30 cellular contexts compared by ENCODE assay signal in genomic region chr5:31008231-31008630, GRCh38.
"Had no signal": no experiment of that assay in that cellular context is flagged by ENCODE, and none has a peak within 500 bp of the region (broad histone marks: within the 10 kb centered on the region; RNA-seq: fewer than 3 reads in every experiment).

No MANE protein-coding gene starts in this region.

- H3K27me3 Mint-ChIP-seq: activated CD4-positive, alpha-beta memory T cell treated with anti-CD3 and anti-CD28 coated beads, Interleukin-2, amount 10 ng/mL, durations not matched to agents 7 days and 5 days; activated CD4-positive, alpha-beta T cell treated with anti-CD3 and anti-CD28 coated beads for 36 hours; activated CD4-positive, alpha-beta T cell treated with anti-CD3 and anti-CD28 coated beads, Interleukin-2, amount 10 ng/mL, durations not matched to agents 24 days and 14 days; activated naive CD8-positive, alpha-beta T cell; activated T-helper 17 cell treated with anti-CD3 and anti-CD28 coated beads, Interleukin-2, amount 50 U/mL, for 72 hours; dendritic cell treated with granulocyte-macrophage colony-stimulating factor and Interleukin-4, amounts not matched to agents 40 ng/mL and 50 ng/mL, for 4 days had no signal

- H3K4me1 Mint-ChIP-seq: activated CD4-positive, alpha-beta memory T cell treated with anti-CD3 and anti-CD28 coated beads, Interleukin-2, amount 10 ng/mL, durations not matched to agents 7 days and 5 days; activated CD4-positive, alpha-beta T cell treated with anti-CD3 and anti-CD28 coated beads for 36 hours; activated CD4-positive, alpha-beta T cell treated with anti-CD3 and anti-CD28 coated beads, Interleukin-2, amount 10 ng/mL, durations not matched to agents 24 days and 14 days; activated T-helper 17 cell treated with anti-CD3 and anti-CD28 coated beads, Interleukin-2, amount 50 U/mL, for 72 hours had no signal

- H3K9me3 ChIP-seq: body of pancreas, breast epithelium, gastroesophageal sphincter had no signal

- H3K36me3 ChIP-seq: breast epithelium, cardiac muscle cell, gastroesophageal sphincter had no signal

- DNase-seq: activated CD4-positive, alpha-beta memory T cell treated with anti-CD3 and anti-CD28 coated beads, Interleukin-2, amount 10 ng/mL, durations not matched to agents 7 days and 5 days; activated CD4-positive, alpha-beta T cell treated with anti-CD3 and anti-CD28 coated beads for 36 hours; activated CD4-positive, alpha-beta T cell treated with anti-CD3 and anti-CD28 coated beads, Interleukin-2, amount 10 ng/mL, durations not matched to agents 24 days and 14 days; activated CD4-positive, CD25-positive, alpha-beta regulatory T cell; activated CD4-positive, CD25-positive, alpha-beta regulatory T cell treated with anti-CD3 and anti-CD28 coated beads, Interleukin-2, amount 50 U/mL, for 72 hours; activated CD8-positive, alpha-beta memory T cell treated with anti-CD3 and anti-CD28 coated beads, Interleukin-2, amount 50 U/mL, for 48 hours; activated effector memory CD4-positive, alpha-beta T cell treated with Interleukin-2 at 50 U/mL for 16 hours; activated gamma-delta T cell treated with Interleukin-2 at 50 U/mL for 16 hours; activated naive CD4-positive, alpha-beta T cell treated with anti-CD3 and anti-CD28 coated beads, Interleukin-2, amount 50 U/mL, for 16 hours; activated naive CD4-positive, alpha-beta T cell treated with Interleukin-2 at 50 U/mL for 16 hours; activated T-cell treated with anti-CD3 and anti-CD28 coated beads for 4 hours; activated T-cell treated with anti-CD3 and anti-CD28 coated beads, Interleukin-2, amount 50 U/mL, for 4 hours; amniotic stem cell; body of pancreas; central memory CD4-positive, alpha-beta T cell; cerebellar nuclear complex; dorsolateral prefrontal cortex; effector memory CD4-positive, alpha-beta T cell; foreskin melanocyte; head of caudate nucleus; T-helper 2 cell had no signal

- H3K36me3 Mint-ChIP-seq: activated naive CD8-positive, alpha-beta T cell had no signal

- H3K4me3 Mint-ChIP-seq: activated CD4-positive, alpha-beta memory T cell treated with anti-CD3 and anti-CD28 coated beads, Interleukin-2, amount 10 ng/mL, durations not matched to agents 7 days and 5 days; activated CD4-positive, alpha-beta T cell treated with anti-CD3 and anti-CD28 coated beads for 36 hours; activated CD4-positive, alpha-beta T cell treated with anti-CD3 and anti-CD28 coated beads, Interleukin-2, amount 10 ng/mL, durations not matched to agents 24 days and 14 days; activated naive CD8-positive, alpha-beta T cell; activated T-cell treated with anti-CD3 and anti-CD28 coated beads, Interleukin-2, amount 50 U/mL, for 4 hours; activated T-helper 17 cell treated with anti-CD3 and anti-CD28 coated beads, Interleukin-2, amount 50 U/mL, for 72 hours; dendritic cell treated with granulocyte-macrophage colony-stimulating factor and Interleukin-4, amounts not matched to agents 40 ng/mL and 50 ng/mL, for 4 days; endodermal cell had no signal

- H3K4me3 ChIP-seq: body of pancreas, breast epithelium, cardiac muscle cell, coronary artery, dorsolateral prefrontal cortex, gastroesophageal sphincter had no signal

- ATAC-seq: activated CD4-positive, alpha-beta T cell treated with anti-CD3 and anti-CD28 coated beads for 36 hours; activated T-cell treated with anti-CD3 and anti-CD28 coated beads, Interleukin-2, amount 50 U/mL, for 4 hours; activated T-helper 17 cell treated with anti-CD3 and anti-CD28 coated beads, Interleukin-2, amount 50 U/mL, for 72 hours; body of pancreas; esophagus mucosa; gastroesophageal sphincter had no signal

- H3K27ac ChIP-seq: body of pancreas, breast epithelium, cardiac muscle cell, coronary artery, dorsolateral prefrontal cortex, gastroesophageal sphincter had no signal

- H3K27ac Mint-ChIP-seq: activated CD4-positive, alpha-beta memory T cell treated with anti-CD3 and anti-CD28 coated beads, Interleukin-2, amount 10 ng/mL, durations not matched to agents 7 days and 5 days; activated CD4-positive, alpha-beta T cell treated with anti-CD3 and anti-CD28 coated beads for 36 hours; activated CD4-positive, alpha-beta T cell treated with anti-CD3 and anti-CD28 coated beads, Interleukin-2, amount 10 ng/mL, durations not matched to agents 24 days and 14 days; activated naive CD8-positive, alpha-beta T cell; activated T-helper 17 cell treated with anti-CD3 and anti-CD28 coated beads, Interleukin-2, amount 50 U/mL, for 72 hours; dendritic cell treated with granulocyte-macrophage colony-stimulating factor and Interleukin-4, amounts not matched to agents 40 ng/mL and 50 ng/mL, for 4 days; endodermal cell had no signal

- H3K27me3 ChIP-seq: body of pancreas, breast epithelium, cardiac muscle cell, gastroesophageal sphincter had no signal

- H3K4me1 ChIP-seq: body of pancreas, breast epithelium, gastroesophageal sphincter had no signal
